In the genomic region with DNA sequence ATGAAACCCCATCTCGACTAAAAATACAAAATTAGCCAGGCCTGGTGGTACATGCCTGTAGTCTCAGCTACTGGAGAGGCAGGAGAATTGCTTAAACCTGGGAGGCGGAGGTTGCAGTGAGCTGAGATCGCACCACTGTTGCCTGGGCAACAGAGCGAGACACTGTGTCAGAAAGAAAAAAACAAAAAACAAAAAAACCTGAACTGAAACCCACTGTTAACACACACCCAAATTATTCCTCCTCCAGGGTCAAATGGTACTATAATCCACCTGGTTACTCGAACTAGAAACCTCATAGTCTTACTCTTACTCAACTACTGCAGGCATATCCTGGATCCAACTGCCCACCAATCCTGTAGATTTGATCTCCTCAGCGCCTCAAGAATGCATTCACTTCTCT, we compare ENCODE assay signal across 10 cellular contexts. TPM values are rescaled to one million over a fixed set of nuclear protein-coding genes. Genes with fewer than 3 reads are reported as not detected.
DNase-seq lines count a peak whose midpoint lies in the region; ATAC-seq lines count a peak whose summit lies in the region.
"Had no signal": no experiment of that assay in that cellular context is flagged by ENCODE, and none has a peak within 500 bp of the region (broad histone marks: within the 10 kb centered on the region; RNA-seq: fewer than 3 reads in every experiment).

No MANE protein-coding gene starts in this region.

- peak overlapping the region; percentile 4 to 76 for H3K27ac Mint-ChIP-seq in natural killer cell treated with Interleukin-12 subunit alpha and Interleukin-12 subunit beta and Interleukin-15 and Interleukin-18, amount 100 ng/mL, for 72 hours
- H3K27ac Mint-ChIP-seq: activated naive CD4-positive, alpha-beta T cell treated with anti-CD3 and anti-CD28 coated beads, Interleukin-2, amount 10 ng/mL, durations not matched to agents 7 days and 5 days had no signal

- DNase-seq in natural killer cell treated with Interleukin-12 subunit alpha and Interleukin-12 subunit beta and Interleukin-15 and Interleukin-18, amount 100 ng/mL, for 72 hours (ENCODE audit: low spot score), result no peak
- DNase-seq in stimulated activated CD4-positive, alpha-beta T cell treated with anti-CD3 and anti-CD28 coated beads, Interleukin-2, amount 100 ng/mL, for 48 hours, result no peak
- no peak for DNase-seq in NCI-H2227 treated with DMSO at 0.1 percent for 48 hours (lab: John Stamatoyannopoulos, UW)
- DNase-seq in NCI-H2171 (lab: John Stamatoyannopoulos, UW), result no peak
- DNase-seq: activated naive CD4-positive, alpha-beta T cell treated with anti-CD3 and anti-CD28 coated beads, Interleukin-2, amount 10 ng/mL, durations not matched to agents 7 days and 5 days; effector memory CD4-positive, alpha-beta T cell; NCI-H524 had no signal

- ATAC-seq in GM19025 (IDR thresholded peaks at IDR 0.05; ENCODE audit: low read depth, unreplicated experiment) (peak; percentile 93), GM21723 (IDR thresholded peaks at IDR 0.05; ENCODE audit: unreplicated experiment) (peak; percentile 88), HG03280 (IDR thresholded peaks at IDR 0.05; ENCODE audit: unreplicated experiment) (peak; percentile 80)
- ATAC-seq in natural killer cell treated with Interleukin-12 subunit alpha and Interleukin-12 subunit beta and Interleukin-15 and Interleukin-18, amount 100 ng/mL, for 72 hours, result no peak

- H3K4me3 Mint-ChIP-seq in natural killer cell treated with Interleukin-12 subunit alpha and Interleukin-12 subunit beta and Interleukin-15 and Interleukin-18, amount 100 ng/mL, for 72 hours, result no peak overlapping the region
- H3K4me3 Mint-ChIP-seq: activated naive CD4-positive, alpha-beta T cell treated with anti-CD3 and anti-CD28 coated beads, Interleukin-2, amount 10 ng/mL, durations not matched to agents 7 days and 5 days had no signal

- H3K4me1 Mint-ChIP-seq in natural killer cell treated with Interleukin-12 subunit alpha and Interleukin-12 subunit beta and Interleukin-15 and Interleukin-18, amount 100 ng/mL, for 72 hours (ENCODE audit: low read depth in 2 of 2), result peaks cover 16 to 17% of the 10 kb centered on the region in 2 donors

- H3K9me3 Mint-ChIP-seq in natural killer cell treated with Interleukin-12 subunit alpha and Interleukin-12 subunit beta and Interleukin-15 and Interleukin-18, amount 100 ng/mL, for 72 hours, result no peaks in the 10 kb centered on the region
- H3K9me3 Mint-ChIP-seq: activated naive CD4-positive, alpha-beta T cell treated with anti-CD3 and anti-CD28 coated beads, Interleukin-2, amount 10 ng/mL, durations not matched to agents 7 days and 5 days had no signal

- H3K27me3 Mint-ChIP-seq in natural killer cell treated with Interleukin-12 subunit alpha and Interleukin-12 subunit beta and Interleukin-15 and Interleukin-18, amount 100 ng/mL, for 72 hours, result no peaks in the 10 kb centered on the region
- H3K27me3 Mint-ChIP-seq: activated naive CD4-positive, alpha-beta T cell treated with anti-CD3 and anti-CD28 coated beads, Interleukin-2, amount 10 ng/mL, durations not matched to agents 7 days and 5 days had no signal

- H3K36me3 Mint-ChIP-seq in natural killer cell treated with Interleukin-12 subunit alpha and Interleukin-12 subunit beta and Interleukin-15 and Interleukin-18, amount 100 ng/mL, for 72 hours, result peaks cover 11% of the 10 kb centered on the region

RNA-seq across cellular contexts. Expression of a gene that starts 35.5 kb away (rescaled TPM):
- total RNA-seq in natural killer cell treated with Interleukin-12 subunit alpha and Interleukin-12 subunit beta and Interleukin-15 and Interleukin-18, amount 100 ng/mL, for 72 hours, result 10 to 100 TPM; 63.7 to 67.3 TPM

Comparison
In these comparisons a context has a peak if more than half of its experiments do, and no peak if none do; other contexts are left out.
1. ATAC-seq: peak in GM19025 (single experiment), GM21723 (single experiment) and HG03280 (single experiment); none in natural killer cell treated with Interleukin-12 subunit alpha and Interleukin-12 subunit beta and Interleukin-15 and Interleukin-18, amount 100 ng/mL, for 72 hours (0 of 2).